Comparison of ENCODE assay signal across 1 cellular context in genomic region chr15:41115652-41116115, GRCh38.
TF ChIP-seq lines count a peak whose summit lies in the region.

No MANE protein-coding gene starts in this region.

TF ChIP-seq in SK-N-SH, 30 proteins besides CTCF, POLR2A, EP300 and RAD21 (continued from another document):
- TF ChIP-seq, protein P1, sequence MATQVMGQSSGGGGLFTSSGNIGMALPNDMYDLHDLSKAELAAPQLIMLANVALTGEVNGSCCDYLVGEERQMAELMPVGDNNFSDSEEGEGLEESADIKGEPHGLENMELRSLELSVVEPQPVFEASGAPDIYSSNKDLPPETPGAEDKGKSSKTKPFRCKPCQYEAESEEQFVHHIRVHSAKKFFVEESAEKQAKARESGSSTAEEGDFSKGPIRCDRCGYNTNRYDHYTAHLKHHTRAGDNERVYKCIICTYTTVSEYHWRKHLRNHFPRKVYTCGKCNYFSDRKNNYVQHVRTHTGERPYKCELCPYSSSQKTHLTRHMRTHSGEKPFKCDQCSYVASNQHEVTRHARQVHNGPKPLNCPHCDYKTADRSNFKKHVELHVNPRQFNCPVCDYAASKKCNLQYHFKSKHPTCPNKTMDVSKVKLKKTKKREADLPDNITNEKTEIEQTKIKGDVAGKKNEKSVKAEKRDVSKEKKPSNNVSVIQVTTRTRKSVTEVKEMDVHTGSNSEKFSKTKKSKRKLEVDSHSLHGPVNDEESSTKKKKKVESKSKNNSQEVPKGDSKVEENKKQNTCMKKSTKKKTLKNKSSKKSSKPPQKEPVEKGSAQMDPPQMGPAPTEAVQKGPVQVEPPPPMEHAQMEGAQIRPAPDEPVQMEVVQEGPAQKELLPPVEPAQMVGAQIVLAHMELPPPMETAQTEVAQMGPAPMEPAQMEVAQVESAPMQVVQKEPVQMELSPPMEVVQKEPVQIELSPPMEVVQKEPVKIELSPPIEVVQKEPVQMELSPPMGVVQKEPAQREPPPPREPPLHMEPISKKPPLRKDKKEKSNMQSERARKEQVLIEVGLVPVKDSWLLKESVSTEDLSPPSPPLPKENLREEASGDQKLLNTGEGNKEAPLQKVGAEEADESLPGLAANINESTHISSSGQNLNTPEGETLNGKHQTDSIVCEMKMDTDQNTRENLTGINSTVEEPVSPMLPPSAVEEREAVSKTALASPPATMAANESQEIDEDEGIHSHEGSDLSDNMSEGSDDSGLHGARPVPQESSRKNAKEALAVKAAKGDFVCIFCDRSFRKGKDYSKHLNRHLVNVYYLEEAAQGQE (IDR thresholded peaks at IDR 0.05; ENCODE audit: low read depth, low read length) = no peak
- TF ChIP-seq MXI1 (IDR thresholded peaks at IDR 0.05; ENCODE audit: low read depth, low read length) (peak; percentile 99), FOXM1 (IDR thresholded peaks at IDR 0.05; ENCODE audit: low read depth) (no peak), YY1 (IDR thresholded peaks at IDR 0.05; ENCODE audit: low read depth) (no peak), GATA2 (CRISPR knock-in tag; IDR thresholded peaks at IDR 0.05) (no peak), RCOR1 (IDR thresholded peaks at IDR 0.05; ENCODE audit: low read length) (no peak), NRF1 (IDR thresholded peaks at IDR 0.05; ENCODE audit: low read depth, low read length) (no peak), MAX (IDR thresholded peaks at IDR 0.05; ENCODE audit: low read depth) (peak; percentile 95), CHD2 (IDR thresholded peaks at IDR 0.05; ENCODE audit: low read length, partially characterized antibody) (no peak), SMC3 (IDR thresholded peaks at IDR 0.05; ENCODE audit: low read depth, low read length) (no peak), POLR2AphosphoS5 (IDR thresholded peaks at IDR 0.05; ENCODE audit: low read depth, low read length) (no peak), TAF1 (IDR thresholded peaks at IDR 0.05; ENCODE audit: borderline replicate concordance, low read depth, low read length) (no peak), RXRA (IDR thresholded peaks at IDR 0.05; ENCODE audit: borderline replicate concordance, low read depth) (no peak), MEF2A (IDR thresholded peaks at IDR 0.05; ENCODE audit: borderline replicate concordance, low read depth) (no peak)
- TF ChIP-seq, protein P2, sequence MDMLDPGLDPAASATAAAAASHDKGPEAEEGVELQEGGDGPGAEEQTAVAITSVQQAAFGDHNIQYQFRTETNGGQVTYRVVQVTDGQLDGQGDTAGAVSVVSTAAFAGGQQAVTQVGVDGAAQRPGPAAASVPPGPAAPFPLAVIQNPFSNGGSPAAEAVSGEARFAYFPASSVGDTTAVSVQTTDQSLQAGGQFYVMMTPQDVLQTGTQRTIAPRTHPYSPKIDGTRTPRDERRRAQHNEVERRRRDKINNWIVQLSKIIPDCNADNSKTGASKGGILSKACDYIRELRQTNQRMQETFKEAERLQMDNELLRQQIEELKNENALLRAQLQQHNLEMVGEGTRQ (IDR thresholded peaks at IDR 0.05; ENCODE audit: borderline replicate concordance, low read depth, low read length) = no peak
